In genomic region chr1:17201201-17202021, GRCh38 we compare ENCODE assay signal across 13 cellular contexts. TPM values are rescaled to one million over a fixed set of nuclear protein-coding genes. Genes with fewer than 3 reads are reported as not detected.
DNase-seq lines count a peak whose midpoint lies in the region; ATAC-seq and TF ChIP-seq lines count a peak whose summit lies in the region.
"Had no signal": no experiment of that assay in that cellular context is flagged by ENCODE, and none has a peak within 500 bp of the region (broad histone marks: within the 10 kb centered on the region; RNA-seq: fewer than 3 reads in every experiment).

No MANE protein-coding gene starts in this region.

- H3K9me2 ChIP-seq in PC-9 (ENCODE audit: insufficient read depth), result no peaks in the 10 kb centered on the region

- POLR2A ChIA-PET in CD4-positive, alpha-beta memory T cell (lab: Charles Lee; ENCODE audit: partially characterized antibody), result no interaction called here
- POLR2A ChIA-PET in PC-9 (lab: Charles Lee; ENCODE audit: unreplicated experiment), result interaction anchor here (0.5 to 1.6 kb wide), 9 partner anchors 9 to 1922 kb away, joined by 3 to 26 read pairs (median 9); no protein-coding TSS in a partner anchor

- peaks cover 7% of the 10 kb centered on the region in 2 donors for H3K27me3 Mint-ChIP-seq in CD4-positive, alpha-beta memory T cell
- peaks cover 38% of the 10 kb centered on the region for H3K27me3 Mint-ChIP-seq in activated naive CD8-positive, alpha-beta T cell treated with anti-CD3 and anti-CD28 coated beads for 36 hours
- peaks cover 18 to 30% of the 10 kb centered on the region in 2 donors for H3K27me3 Mint-ChIP-seq in natural killer cell (ENCODE audit: low read depth in 2 of 2)

- peaks cover 18% of the 10 kb centered on the region for H3K4me1 ChIP-seq in CD4-positive, alpha-beta memory T cell (ENCODE audit: insufficient read depth, low read length)
- H3K4me1 ChIP-seq in PC-9 (replicated peaks; ENCODE audit: insufficient read depth), result peaks cover 57% of the 10 kb centered on the region
- H3K4me1 ChIP-seq: gastroesophageal sphincter, right lobe of liver had no signal

- no peaks in the 10 kb centered on the region for H3K36me3 Mint-ChIP-seq in CD4-positive, alpha-beta memory T cell
- no peaks in the 10 kb centered on the region for H3K36me3 Mint-ChIP-seq in activated naive CD8-positive, alpha-beta T cell treated with anti-CD3 and anti-CD28 coated beads for 36 hours
- no peaks in the 10 kb centered on the region for H3K36me3 Mint-ChIP-seq in natural killer cell

- H3K4me2 ChIP-seq in PC-9, result peak overlapping the region; percentile 51

- TF ChIP-seq CTCF in PC-9 (conservative IDR thresholded peaks at IDR 0.05) (no peak), natural killer cell (IDR thresholded peaks at IDR 0.05) (no peak)

- TSS peak; percentile 93 for BruUV-seq in PC-9 (replicated peaks; lab: Mats Ljungman, UMichigan)

- H3K9me3 ChIP-seq in CD4-positive, alpha-beta memory T cell (ENCODE audit: control insufficient read depth in 1 of 2, low read length in 2 of 2), result no peaks in the 10 kb centered on the region
- H3K9me3 ChIP-seq in PC-9 (ENCODE audit: insufficient read depth, low read depth), result no peaks in the 10 kb centered on the region
- H3K9me3 ChIP-seq: gastroesophageal sphincter, right lobe of liver had no signal

- H3K27ac Mint-ChIP-seq in CD4-positive, alpha-beta memory T cell, result peak overlapping the region in 6 of 7 donors; percentile 19 to 84 (median 51)
- peak overlapping the region; percentile 55 for H3K27ac Mint-ChIP-seq in activated naive CD8-positive, alpha-beta T cell treated with anti-CD3 and anti-CD28 coated beads for 36 hours
- no peak overlapping the region for H3K27ac Mint-ChIP-seq in natural killer cell

- peaks cover 19% of the 10 kb centered on the region for H3K79me2 ChIP-seq in PC-9 (ENCODE audit: low read depth)

- H3K36me3 ChIP-seq in CD4-positive, alpha-beta memory T cell (ENCODE audit: insufficient read depth, low read length), result no peaks in the 10 kb centered on the region
- H3K36me3 ChIP-seq in PC-9 (ENCODE audit: low read depth), result no peaks in the 10 kb centered on the region
- H3K36me3 ChIP-seq: gastroesophageal sphincter, right lobe of liver had no signal

- DNase-seq in CD4-positive, alpha-beta memory T cell, result peak; percentile 31 to 60 (median 33)
- DNase-seq in PC-9 (peak; percentile 77 to 90), natural killer cell (no peak), cerebellar cortex (ENCODE audit: low spot score) (no peak), DMS 273 (lab: John Stamatoyannopoulos, UW; ENCODE audit: unreplicated experiment) (no peak)
- peak; percentile 43 for DNase-seq in activated naive CD8-positive, alpha-beta T cell treated with anti-CD3 and anti-CD28 coated beads for 36 hours
- DNase-seq: MM.1S had no signal

- H3K27me3 ChIP-seq in CD4-positive, alpha-beta memory T cell (ENCODE audit: insufficient read depth, low read length), result no peaks in the 10 kb centered on the region
- H3K27me3 ChIP-seq in PC-9 (ENCODE audit: insufficient read depth, low read depth), result no peaks in the 10 kb centered on the region
- H3K27me3 ChIP-seq: right lobe of liver had no signal

- CTCF ChIA-PET in CD4-positive, alpha-beta memory T cell (lab: Charles Lee; ENCODE audit: partially characterized antibody), result no interaction called here
- CTCF ChIA-PET in PC-9 (lab: Charles Lee), result interaction anchor here (0.7 to 1.2 kb wide), 2 partner anchors 11 to 580 kb away, joined by 3 to 4 read pairs; no protein-coding TSS in a partner anchor

- H3F3A ChIP-seq in PC-9 (ENCODE audit: insufficient read depth, low read depth), result peaks cover 25% of the 10 kb centered on the region; the same call in 1 of the 2 replicates

- intact Hi-C loops in CD4-positive, alpha-beta memory T cell (cut with micrococcal nuclease), result no loop called here
- intact Hi-C loops in PC-9 (cut with micrococcal nuclease; ENCODE audit: unreplicated experiment) (loop anchor here (1.0 kb wide), 2 partner anchors 11 to 14 kb away; no protein-coding TSS in a partner anchor), natural killer cell (cut with micrococcal nuclease) (no loop called here)

- H3K4me3 Mint-ChIP-seq in CD4-positive, alpha-beta memory T cell, result peak overlapping the region; percentile 13 to 88 (median 74)
- peak overlapping the region; percentile 44 for H3K4me3 Mint-ChIP-seq in activated naive CD8-positive, alpha-beta T cell treated with anti-CD3 and anti-CD28 coated beads for 36 hours
- H3K4me3 Mint-ChIP-seq in natural killer cell, result no peak overlapping the region

- H2AFZ ChIP-seq in PC-9, result no peak overlapping the region

- no peaks in the 10 kb centered on the region for H3K9me3 Mint-ChIP-seq in CD4-positive, alpha-beta memory T cell
- no peaks in the 10 kb centered on the region for H3K9me3 Mint-ChIP-seq in activated naive CD8-positive, alpha-beta T cell treated with anti-CD3 and anti-CD28 coated beads for 36 hours
- no peaks in the 10 kb centered on the region for H3K9me3 Mint-ChIP-seq in natural killer cell

- ATAC-seq in natural killer cell, result peak in 2 of 3 donors; percentile 26 to 51
- no peak for ATAC-seq in HG02798 (IDR thresholded peaks at IDR 0.05; ENCODE audit: poor library complexity, unreplicated experiment)
- ATAC-seq in HG03196 (IDR thresholded peaks at IDR 0.05; ENCODE audit: unreplicated experiment), result no peak
- ATAC-seq: gastroesophageal sphincter, right lobe of liver had no signal

- H3K27ac ChIP-seq in CD4-positive, alpha-beta memory T cell (ENCODE audit: low read depth, low read length), result no peak overlapping the region
- peak overlapping the region; percentile 90 for H3K27ac ChIP-seq in PC-9
- H3K27ac ChIP-seq: gastroesophageal sphincter, right lobe of liver had no signal

- H3K4me3 ChIP-seq in CD4-positive, alpha-beta memory T cell (ENCODE audit: low read length in 2 of 2), result no peak overlapping the region
- H3K4me3 ChIP-seq in PC-9, result peak overlapping the region; percentile 15; the same call in 1 of the 2 replicates
- H3K4me3 ChIP-seq: gastroesophageal sphincter, right lobe of liver had no signal

- H3K4me1 Mint-ChIP-seq in CD4-positive, alpha-beta memory T cell, result peaks cover 23 to 51% (median 36%) of the 10 kb centered on the region in 4 donors
- H3K4me1 Mint-ChIP-seq in activated naive CD8-positive, alpha-beta T cell treated with anti-CD3 and anti-CD28 coated beads for 36 hours, result peaks cover 31% of the 10 kb centered on the region
- H3K4me1 Mint-ChIP-seq in natural killer cell, result peaks cover 0 to 11% of the 10 kb centered on the region in 2 donors

- H4K20me1 ChIP-seq in PC-9 (ENCODE audit: insufficient read depth), result no peaks in the 10 kb centered on the region

RNA-seq across cellular contexts. Expression of gene PADI1, which starts 3.5 kb away (rescaled TPM):
- not detected for total RNA-seq in CD4-positive, alpha-beta memory T cell
- polyA plus RNA-seq in CD4-positive, alpha-beta memory T cell, result not detected
- total RNA-seq in PC-9 (2021), result 27.7 and 28.3 TPM in 2 replicates
- total RNA-seq in activated naive CD8-positive, alpha-beta T cell treated with anti-CD3 and anti-CD28 coated beads for 36 hours, result not detected
- total RNA-seq in natural killer cell, result not detected
- total RNA-seq: NCI-H460 had no signal

RNA-seq across cellular contexts. Expression of gene PADI3, which starts 47.5 kb away (rescaled TPM):
- total RNA-seq in CD4-positive, alpha-beta memory T cell, result not detected
- not detected for polyA plus RNA-seq in CD4-positive, alpha-beta memory T cell
- total RNA-seq in PC-9 (2021) (1.1 and 5.0 TPM in 2 replicates), natural killer cell (not detected)
- total RNA-seq in activated naive CD8-positive, alpha-beta T cell treated with anti-CD3 and anti-CD28 coated beads for 36 hours, result not detected
- total RNA-seq: dermis microvascular lymphatic vessel endothelial cell, NCI-H460, right lobe of liver had no signal

Comparison
In these comparisons a context has a peak if more than half of its experiments do, and no peak if none do; other contexts are left out.
1. DNase-seq: peak in CD4-positive, alpha-beta memory T cell (5 of 5), PC-9 (2 of 2) and activated naive CD8-positive, alpha-beta T cell treated with anti-CD3 and anti-CD28 coated beads for 36 hours (single experiment); none in natural killer cell (single experiment), cerebellar cortex (single experiment) and DMS 273 (single experiment).
2. H3K27ac Mint-ChIP-seq: peak in CD4-positive, alpha-beta memory T cell (6 of 7) and activated naive CD8-positive, alpha-beta T cell treated with anti-CD3 and anti-CD28 coated beads for 36 hours (single experiment); none in natural killer cell (0 of 2).
3. ATAC-seq: peak in natural killer cell (2 of 3); none in HG02798 (single experiment) and HG03196 (single experiment).
4. RNA of gene PADI1, which starts 3.5 kb away (total RNA-seq): 27.7 to 28.3 TPM in PC-9; not detected in CD4-positive, alpha-beta memory T cell, not detected in activated naive CD8-positive, alpha-beta T cell treated with anti-CD3 and anti-CD28 coated beads for 36 hours and not detected in natural killer cell; every median in the first group is over 10 times any median in the second.